In the genomic region with DNA sequence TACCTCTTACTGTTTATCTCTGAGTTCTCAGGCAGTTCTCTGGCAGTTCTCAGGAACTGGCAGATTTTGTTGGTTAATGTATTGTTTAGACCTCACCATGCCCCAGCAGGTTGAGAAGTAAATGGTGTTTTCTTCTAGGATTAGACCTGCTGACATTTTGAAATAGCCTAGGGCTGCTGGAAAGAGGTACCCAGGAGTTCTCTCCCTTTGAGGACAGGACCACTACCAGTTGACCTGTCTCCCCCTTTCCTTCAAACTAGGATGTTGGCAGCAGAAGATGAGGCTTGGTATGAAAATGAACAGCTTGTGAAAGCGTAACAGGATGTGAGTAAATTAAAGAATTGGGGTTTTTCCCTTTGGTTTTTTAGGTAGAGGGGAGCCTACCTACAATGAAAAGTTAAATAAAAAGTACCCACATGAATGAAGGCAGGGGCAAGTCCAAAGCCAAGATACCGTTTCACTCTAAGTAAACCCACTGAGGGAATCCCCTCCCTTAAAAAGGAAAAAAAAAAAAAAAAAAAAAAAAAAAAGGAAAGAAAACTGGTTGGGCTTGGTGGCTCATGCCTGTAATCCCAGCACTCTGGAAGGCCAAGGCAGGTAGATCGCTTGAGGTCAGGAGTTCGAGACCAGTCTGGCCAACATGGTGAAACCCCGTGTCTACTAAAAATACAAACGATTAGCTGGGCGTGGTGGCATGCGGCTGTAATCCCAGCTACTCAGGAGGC, we compare ENCODE assay signal across 9 cellular contexts.
DNase-seq lines count a peak whose midpoint lies in the region; ATAC-seq and TF ChIP-seq lines count a peak whose summit lies in the region.
"Had no signal": no experiment of that assay in that cellular context is flagged by ENCODE, and none has a peak within 500 bp of the region (broad histone marks: within the 10 kb centered on the region; RNA-seq: fewer than 3 reads in every experiment).

No MANE protein-coding gene starts in this region.

- no peak overlapping the region for H2AFZ ChIP-seq in PC-3 (ENCODE audit: low read length)

- DNase-seq in PC-3 (no peak), HT-29 (ENCODE audit: low spot score) (no peak), NCI-H2107 treated with DMSO at 0.1 percent for 48 hours (lab: John Stamatoyannopoulos, UW; ENCODE audit: unreplicated experiment) (no peak), Kasumi-1 (lab: John Stamatoyannopoulos, UW) (no peak), NCI-H2029 (lab: John Stamatoyannopoulos, UW) (no peak)
- DNase-seq in natural killer cell treated with Interleukin-12 subunit alpha and Interleukin-12 subunit beta and Interleukin-15 and Interleukin-18, amount 100 ng/mL, for 72 hours (ENCODE audit: low spot score): no peak
- DNase-seq: H7 had no signal

- ATAC-seq in GM19023 (IDR thresholded peaks at IDR 0.05; ENCODE audit: unreplicated experiment): peak; percentile 77
- ATAC-seq in HG02642 (IDR thresholded peaks at IDR 0.05; ENCODE audit: poor library complexity, unreplicated experiment): peak; percentile 77
- no peak for ATAC-seq in PC-3
- peak; percentile 81 to 83 for ATAC-seq in natural killer cell treated with Interleukin-12 subunit alpha and Interleukin-12 subunit beta and Interleukin-15 and Interleukin-18, amount 100 ng/mL, for 72 hours

- no peak overlapping the region for H3K9ac ChIP-seq in PC-3 (ENCODE audit: low read length)

- no peaks in the 10 kb centered on the region for H3K27me3 ChIP-seq in PC-3 (ENCODE audit: low read length)

- H3K27ac ChIP-seq in PC-3 (ENCODE audit: low read length): peak overlapping the region; percentile 95

- no peaks in the 10 kb centered on the region for H3K79me2 ChIP-seq in PC-3 (ENCODE audit: low read length)

- H3K9me3 ChIP-seq in PC-3 (ENCODE audit: low read length): no peaks in the 10 kb centered on the region

- no TSS peak for BruUV-seq in PC-3 (replicated peaks; lab: Mats Ljungman, UMichigan)

- no peaks in the 10 kb centered on the region for H3K27me3 Mint-ChIP-seq in natural killer cell treated with Interleukin-12 subunit alpha and Interleukin-12 subunit beta and Interleukin-15 and Interleukin-18, amount 100 ng/mL, for 72 hours

- H3K27ac Mint-ChIP-seq in natural killer cell treated with Interleukin-12 subunit alpha and Interleukin-12 subunit beta and Interleukin-15 and Interleukin-18, amount 100 ng/mL, for 72 hours: peak overlapping the region; percentile 66 to 87

- H3K9me2 ChIP-seq in PC-3 (replicated peaks; ENCODE audit: low read length): no peaks in the 10 kb centered on the region

- no peaks in the 10 kb centered on the region for H4K20me1 ChIP-seq in PC-3 (ENCODE audit: low read length)

- no peaks in the 10 kb centered on the region for H3K9me3 Mint-ChIP-seq in natural killer cell treated with Interleukin-12 subunit alpha and Interleukin-12 subunit beta and Interleukin-15 and Interleukin-18, amount 100 ng/mL, for 72 hours

- no peaks in the 10 kb centered on the region for H3K36me3 Mint-ChIP-seq in natural killer cell treated with Interleukin-12 subunit alpha and Interleukin-12 subunit beta and Interleukin-15 and Interleukin-18, amount 100 ng/mL, for 72 hours

- peaks cover 41 to 49% of the 10 kb centered on the region in 2 donors for H3K4me1 Mint-ChIP-seq in natural killer cell treated with Interleukin-12 subunit alpha and Interleukin-12 subunit beta and Interleukin-15 and Interleukin-18, amount 100 ng/mL, for 72 hours (ENCODE audit: low read depth in 2 of 2)

- TF ChIP-seq CTCF in PC-3 (conservative IDR thresholded peaks at IDR 0.05; ENCODE audit: low read depth, low read length): no peak

- intact Hi-C loops in PC-3 (cut with micrococcal nuclease): no loop called here

- H3K4me3 ChIP-seq in PC-3 (ENCODE audit: low read length): no peak overlapping the region

- H3K4me1 ChIP-seq in PC-3 (ENCODE audit: insufficient read depth, low read length): peaks cover 44% of the 10 kb centered on the region

- no peaks in the 10 kb centered on the region for H3K36me3 ChIP-seq in PC-3 (ENCODE audit: low read depth, low read length)

- no peak overlapping the region for H3K4me2 ChIP-seq in PC-3 (ENCODE audit: low read length)

- POLR2A ChIA-PET in PC-3 (lab: Charles Lee; ENCODE audit: unreplicated experiment): no interaction called here

- peaks cover 7% of the 10 kb centered on the region for H3F3A ChIP-seq in PC-3 (ENCODE audit: low read length, unreplicated experiment)

- peak overlapping the region; percentile 76 for H3K4me3 Mint-ChIP-seq in natural killer cell treated with Interleukin-12 subunit alpha and Interleukin-12 subunit beta and Interleukin-15 and Interleukin-18, amount 100 ng/mL, for 72 hours

- CTCF ChIA-PET in PC-3 (lab: Charles Lee): no interaction called here
